12 cellular contexts compared by ENCODE assay signal in genomic region chr5:37859805-37860204, GRCh38. TPM values are rescaled to one million over a fixed set of nuclear protein-coding genes. Genes with fewer than 3 reads are reported as not detected.
DNase-seq lines count a peak whose midpoint lies in the region; ATAC-seq, FAIRE-seq and TF ChIP-seq lines count a peak whose summit lies in the region.
"Had no signal": no experiment of that assay in that cellular context is flagged by ENCODE, and none has a peak within 500 bp of the region (broad histone marks: within the 10 kb centered on the region; RNA-seq: fewer than 3 reads in every experiment).

No MANE protein-coding gene starts in this region.

- 76 to 77% methylated on average over 4 of the region's 4 CpGs for WGBS in thyroid gland, 2 donors

- TF ChIP-seq POLR2A in GM12892 (IDR thresholded peaks at IDR 0.05; ENCODE audit: low read depth, low read length) (no peak), NB4 (IDR thresholded peaks at IDR 0.05; ENCODE audit: extremely low read depth, insufficient read length) (no peak), thyroid gland (IDR thresholded peaks at IDR 0.05) (no peak)

- no peak overlapping the region for H3K27ac ChIP-seq in thyroid gland

- DNase-seq in GM12892 (ENCODE audit: insufficient read length) (no peak), GM20000 (ENCODE audit: low spot score) (peak; percentile 69), NB4 (ENCODE audit: low read depth) (peak; percentile 23), left ventricle myocardium superior (no peak), SKM-1 treated with dmso at 0.1 percent for 144 hours (lab: John Stamatoyannopoulos, UW; ENCODE audit: unreplicated experiment) (no peak), thyroid gland (no peak), SW480 (ENCODE audit: low spot score) (no peak)
- DNase-seq: activated naive CD4-positive, alpha-beta T cell treated with anti-CD3 and anti-CD28 coated beads, Interleukin-2, amount 50 U/mL, for 16 hours; NK-92 treated with Interleukin-12 subunit alpha and Interleukin-12 subunit beta, amount 100 ng/mL, for 24 hours; stimulated activated CD4-positive, alpha-beta T cell treated with anti-CD3 and anti-CD28 coated beads, Interleukin-4, amount 100 ng/mL, for 4 hours had no signal

- H3K36me3 ChIP-seq in thyroid gland = no peaks in the 10 kb centered on the region

- intact Hi-C loops in left ventricle myocardium superior (cut with micrococcal nuclease) (no loop called here), thyroid gland (cut with DNase I) (no loop called here)

- TF ChIP-seq CTCF in GM20000 (IDR thresholded peaks at IDR 0.05; ENCODE audit: extremely low read depth, missing control alignments) = no peak
- no peak for TF ChIP-seq CTCF in NB4 (IDR thresholded peaks at IDR 0.05; ENCODE audit: low read depth, low read length)
- TF ChIP-seq CTCF in thyroid gland (IDR thresholded peaks at IDR 0.05) = no peak

- H3K4me3 ChIP-seq in NB4 (ENCODE audit: low read depth, low read length) = no peak overlapping the region
- H3K4me3 ChIP-seq in thyroid gland (replicated peaks in 1 of 3) = no peak overlapping the region

- H3K4me1 ChIP-seq in thyroid gland = no peaks in the 10 kb centered on the region

- H3K9me3 ChIP-seq in thyroid gland = no peaks in the 10 kb centered on the region

- FAIRE-seq in GM12892 (lab: Jason Lieb, UNC) = peak; percentile 76

- ATAC-seq in HG03039 (IDR thresholded peaks at IDR 0.05; ENCODE audit: unreplicated experiment) (peak; percentile 97), left ventricle myocardium superior (no peak)

- no peaks in the 10 kb centered on the region for H3K27me3 ChIP-seq in thyroid gland

RNA-seq across cellular contexts. Expression of gene GDNF, which starts 20.0 kb away (rescaled TPM):
- 0.08 TPM for polyA plus RNA-seq in GM12892 (2012; ENCODE audit: missing spikeins)
- total RNA-seq in left ventricle myocardium superior (0.20 TPM), thyroid gland (not detected)
- polyA plus RNA-seq: IgD-negative memory B cell had no signal

Comparison
In these comparisons a context has a peak if more than half of its experiments do, and no peak if none do; other contexts are left out.
1. DNase-seq: peak in GM20000 (single experiment) and NB4 (single experiment); none in GM12892 (single experiment), left ventricle myocardium superior (single experiment), SKM-1 treated with dmso at 0.1 percent for 144 hours (single experiment), thyroid gland (0 of 2) and SW480 (single experiment).